In genomic region chr4:83043801-83044407, GRCh38 we compare ENCODE assay signal across 16 cellular contexts. TPM values are rescaled to one million over a fixed set of nuclear protein-coding genes. Genes with fewer than 3 reads are reported as not detected.
DNase-seq lines count a peak whose midpoint lies in the region; ATAC-seq and TF ChIP-seq lines count a peak whose summit lies in the region.
"Had no signal": no experiment of that assay in that cellular context is flagged by ENCODE, and none has a peak within 500 bp of the region (broad histone marks: within the 10 kb centered on the region; RNA-seq: fewer than 3 reads in every experiment).

No MANE protein-coding gene starts in this region.

- 61 to 75% (median 73%) methylated on average over 14 of the region's 14 CpGs for WGBS in psoas muscle, 3 donors
- WGBS in tibial nerve, 2 donors, result 91 to 94% methylated on average over 14 of the region's 14 CpGs

- ATAC-seq in psoas muscle (peak; percentile 84 to 95 (median 88)), GM21576 (IDR thresholded peaks at IDR 0.05; ENCODE audit: unreplicated experiment) (no peak), HG02623 (IDR thresholded peaks at IDR 0.05; ENCODE audit: unreplicated experiment) (no peak), GM18511 (IDR thresholded peaks at IDR 0.05; ENCODE audit: unreplicated experiment) (no peak)
- ATAC-seq: pancreas had no signal

- H3K4me1 ChIP-seq in psoas muscle, result peaks cover 14% of the 10 kb centered on the region
- H3K4me1 ChIP-seq in tibial nerve, result peaks cover 0 to 25% (median 0%) of the 10 kb centered on the region in 4 donors

- H3K36me3 ChIP-seq in psoas muscle (ENCODE audit: insufficient read depth in 1 of 2, low read depth in 1 of 2), result peaks cover 0 to 15% of the 10 kb centered on the region in 2 donors
- H3K36me3 ChIP-seq in tibial nerve, result no peaks in the 10 kb centered on the region
- H3K36me3 ChIP-seq: pancreas had no signal

- no peak overlapping the region for H3K4me3 ChIP-seq in psoas muscle
- H3K4me3 ChIP-seq in tibial nerve, result no peak overlapping the region
- H3K4me3 ChIP-seq: pancreas had no signal

- H3K27me3 ChIP-seq in psoas muscle (ENCODE audit: insufficient read depth in 3 of 3, low read length in 2 of 3) (no peaks in the 10 kb centered on the region), tibial nerve (no peaks in the 10 kb centered on the region)
- H3K27me3 ChIP-seq: pancreas had no signal

- no peak for TF ChIP-seq EP300 in tibial nerve (IDR thresholded peaks at IDR 0.05)

- TF ChIP-seq CTCF in psoas muscle (IDR thresholded peaks at IDR 0.05), result no peak
- no peak for TF ChIP-seq CTCF in tibial nerve (IDR thresholded peaks at IDR 0.05)

- H3K27ac ChIP-seq in psoas muscle (peak overlapping the region; percentile 69), tibial nerve (no peak overlapping the region)
- H3K27ac ChIP-seq: pancreas had no signal

- no peaks in the 10 kb centered on the region for H3K9me3 ChIP-seq in psoas muscle
- H3K9me3 ChIP-seq in tibial nerve, result no peaks in the 10 kb centered on the region
- H3K9me3 ChIP-seq: pancreas had no signal

- no peak for TF ChIP-seq POLR2A in tibial nerve (IDR thresholded peaks at IDR 0.05)

- DNase-seq in GM03348 (ENCODE audit: low spot score) (peak; percentile 64), NOMO-1 treated with DMSO at 0.1 percent for 48 hours (lab: John Stamatoyannopoulos, UW; ENCODE audit: unreplicated experiment) (peak; percentile 87), dedifferentiated amniotic fluid mesenchymal stem cell (ENCODE audit: extremely low spot score) (peak; percentile 52), psoas muscle (no peak), tibial nerve (ENCODE audit: low spot score in 2 of 2) (no peak)
- DNase-seq: activated effector memory CD4-positive, alpha-beta T cell treated with Interleukin-2 at 50 U/mL for 16 hours; DND-41; effector memory CD4-positive, alpha-beta T cell; kidney; NCI-H1048; NCI-H2171; NK-92 treated with Interleukin-12 subunit alpha and Interleukin-12 subunit beta, amount 100 ng/mL, for 24 hours; pancreas had no signal

- intact Hi-C loops in psoas muscle (cut with DNase I), result no loop called here

RNA-seq across cellular contexts. Expression of gene COPS4, which starts 8.9 kb away (rescaled TPM):
- total RNA-seq in psoas muscle (10 to 100 TPM; 51.2 to 71.7 (median 65.8) TPM), tibial nerve (10 to 100 TPM; 29.5 to 62.1 (median 43.0) TPM)
- 10 to 100 TPM; 32.5 to 89.8 (median 42.6) TPM for polyA plus RNA-seq in psoas muscle

RNA-seq across cellular contexts. Expression of gene LIN54, which starts 33.3 kb away (rescaled TPM):
- 10 to 100 TPM in 2 of 4 donors, 1 to 10 TPM in 2; 6.3 to 13.6 (median 9.6) TPM for total RNA-seq in psoas muscle
- polyA plus RNA-seq in psoas muscle, result 10 to 100 TPM in 1 of 3 donors, 1 to 10 TPM in 2; 4.9 to 14.7 (median 5.0) TPM
- 10 to 100 TPM in 3 of 4 donors, 1 to 10 TPM in 1; 9.4 to 15.1 (median 11.9) TPM for total RNA-seq in tibial nerve

Comparison
In these comparisons a context has a peak if more than half of its experiments do, and no peak if none do; other contexts are left out.
1. DNase-seq: peak in GM03348 (single experiment), NOMO-1 treated with DMSO at 0.1 percent for 48 hours (single experiment) and dedifferentiated amniotic fluid mesenchymal stem cell (single experiment); none in psoas muscle (0 of 2) and tibial nerve (0 of 2).
2. ATAC-seq: peak in psoas muscle (4 of 4); none in GM21576 (single experiment), HG02623 (single experiment) and GM18511 (single experiment).